Comparison of ENCODE assay signal across 15 cellular contexts in the genomic region with DNA sequence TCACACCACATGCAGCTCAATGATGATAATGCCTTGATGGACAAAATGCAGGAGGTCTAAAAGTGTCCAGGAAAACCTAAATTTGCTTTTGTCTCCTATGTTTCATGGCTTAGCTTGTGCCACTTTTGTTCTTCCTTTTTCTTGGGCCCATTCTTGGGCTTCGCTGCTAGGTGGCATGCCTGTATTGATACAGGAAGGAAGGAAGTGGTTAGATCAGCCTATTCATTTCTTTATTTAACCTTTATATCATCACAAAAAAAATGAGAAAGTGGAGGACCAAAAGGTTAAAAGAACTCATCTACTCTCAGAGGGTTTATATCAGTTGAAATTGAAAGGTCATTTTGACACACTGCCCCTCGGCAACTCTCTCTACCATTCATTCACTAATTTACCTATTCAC.
DNase-seq lines count a peak whose midpoint lies in the region; ATAC-seq, FAIRE-seq and TF ChIP-seq lines count a peak whose summit lies in the region.
"Had no signal": no experiment of that assay in that cellular context is flagged by ENCODE, and none has a peak within 500 bp of the region (broad histone marks: within the 10 kb centered on the region; RNA-seq: fewer than 3 reads in every experiment).

No MANE protein-coding gene starts in this region.

- H3K4me3 Mint-ChIP-seq in T-helper 2 cell treated with Interferon-gamma antibody and Interleukin-4, amounts not matched to agents 5 μg/mL and 100 μg/mL, for 36 hours = peak overlapping the region; percentile 60
- peak overlapping the region; percentile 36 to 76 (median 62) for H3K4me3 Mint-ChIP-seq in immature natural killer cell
- H3K4me3 Mint-ChIP-seq: T-helper 1 cell treated with Interleukin-12 subunit alpha and Interleukin-12 subunit beta and Interleukin-4 antibody, amounts not matched to agents 30 μg/mL and 1 μg/mL, for 36 hours had no signal

- no peak for TF ChIP-seq EP300 in gastroesophageal sphincter (IDR thresholded peaks at IDR 0.05)

- H3K27ac ChIP-seq in neuronal stem cell (replicated peaks; ENCODE audit: low read length) (no peak overlapping the region), gastroesophageal sphincter (no peak overlapping the region)
- H3K27ac ChIP-seq: lower lobe of right lung had no signal

- H4K8ac ChIP-seq in neuronal stem cell (ENCODE audit: low read depth, low read length) = no peak overlapping the region

- no peak for DNase-seq in activated CD4-positive, CD25-positive, alpha-beta regulatory T cell (lab: John Stamatoyannopoulos, UW)
- no peak for DNase-seq in GM12891 (ENCODE audit: insufficient read length, low spot score)
- no peak for DNase-seq in T-helper 2 cell treated with Interferon-gamma antibody and Interleukin-4, amounts not matched to agents 5 μg/mL and 100 μg/mL, for 36 hours (ENCODE audit: low spot score)
- DNase-seq in immature natural killer cell = peak in 1 of 3 donors; percentile 27
- DNase-seq in neuronal stem cell (ENCODE audit: low spot score) = no peak
- DNase-seq in RPMI8226 = no peak
- DNase-seq: effector CD4-positive, alpha-beta T cell; H7; lower lobe of right lung; NCI-H187; NCI-H510A treated with DMSO at 0.1 percent for 48 hours; occipital lobe had no signal

- H3K27me3 Mint-ChIP-seq in T-helper 2 cell treated with Interferon-gamma antibody and Interleukin-4, amounts not matched to agents 5 μg/mL and 100 μg/mL, for 36 hours (ENCODE audit: low read depth) = peaks cover 3% of the 10 kb centered on the region
- peaks cover 2 to 7% (median 6%) of the 10 kb centered on the region in 3 donors for H3K27me3 Mint-ChIP-seq in immature natural killer cell (ENCODE audit: low read depth in 3 of 3)

- no peak overlapping the region for H2BK15ac ChIP-seq in neuronal stem cell (ENCODE audit: low read length)

- no peak overlapping the region for H3K27ac Mint-ChIP-seq in T-helper 2 cell treated with Interferon-gamma antibody and Interleukin-4, amounts not matched to agents 5 μg/mL and 100 μg/mL, for 36 hours
- H3K27ac Mint-ChIP-seq in immature natural killer cell = peak overlapping the region; percentile 58 to 84 (median 68)
- H3K27ac Mint-ChIP-seq: T-helper 1 cell treated with Interleukin-12 subunit alpha and Interleukin-12 subunit beta and Interleukin-4 antibody, amounts not matched to agents 30 μg/mL and 1 μg/mL, for 36 hours had no signal

- no peak overlapping the region for H3K4me3 ChIP-seq in neuronal stem cell (ENCODE audit: low read length in 2 of 2)
- no peak overlapping the region for H3K4me3 ChIP-seq in gastroesophageal sphincter
- H3K4me3 ChIP-seq: lower lobe of right lung had no signal

- no peak overlapping the region for H2AFZ ChIP-seq in neuronal stem cell (ENCODE audit: low read length)

- no CpG with 5 or more reads among the region's 2 CpGs for WGBS in neuronal stem cell (ENCODE audit: extremely low coverage in 2 of 2, insufficient read length in 2 of 2, insufficient replicate concordance in 1 of 2), 2 donors
- 80 to 86% methylated on average over 2 of the region's 2 CpGs for WGBS in gastroesophageal sphincter (ENCODE audit: low coverage in 1 of 2), 2 donors

- H3K4me1 ChIP-seq in neuronal stem cell (ENCODE audit: control insufficient read depth in 2 of 2, insufficient read depth in 1 of 2, low read depth in 1 of 2, low read length in 2 of 2) = peaks cover 3 to 12% of the 10 kb centered on the region in 2 donors
- peaks cover 0 to 9% (median 0%) of the 10 kb centered on the region in 3 donors for H3K4me1 ChIP-seq in gastroesophageal sphincter

- peaks cover 32% of the 10 kb centered on the region for H3K4me1 Mint-ChIP-seq in T-helper 2 cell treated with Interferon-gamma antibody and Interleukin-4, amounts not matched to agents 5 μg/mL and 100 μg/mL, for 36 hours (ENCODE audit: low read depth)
- peaks cover 56 to 58% of the 10 kb centered on the region in 2 donors for H3K4me1 Mint-ChIP-seq in immature natural killer cell

- no peak overlapping the region for H3K18ac ChIP-seq in neuronal stem cell (ENCODE audit: low read length)

- no peak overlapping the region for H2BK5ac ChIP-seq in neuronal stem cell (ENCODE audit: low read length)

- H2BK12ac ChIP-seq in neuronal stem cell (ENCODE audit: low read length) = no peak overlapping the region

- no peaks in the 10 kb centered on the region for H3K36me3 ChIP-seq in neuronal stem cell (replicated peaks in 1 of 2; ENCODE audit: control insufficient read depth in 2 of 2, insufficient read depth in 2 of 2, low read length in 2 of 2)
- no peaks in the 10 kb centered on the region for H3K36me3 ChIP-seq in gastroesophageal sphincter
- H3K36me3 ChIP-seq: lower lobe of right lung had no signal

- H2AK5ac ChIP-seq in neuronal stem cell (ENCODE audit: low read depth, low read length) = no peak overlapping the region

- no peaks in the 10 kb centered on the region for H3K9me3 ChIP-seq in neuronal stem cell (replicated peaks in 1 of 2; ENCODE audit: control insufficient read depth in 2 of 2, insufficient read depth in 1 of 2, low read depth in 1 of 2, low read length in 2 of 2)
- no peaks in the 10 kb centered on the region for H3K9me3 ChIP-seq in gastroesophageal sphincter
- H3K9me3 ChIP-seq: lower lobe of right lung had no signal

- no peaks in the 10 kb centered on the region for H3K9me3 Mint-ChIP-seq in T-helper 2 cell treated with Interferon-gamma antibody and Interleukin-4, amounts not matched to agents 5 μg/mL and 100 μg/mL, for 36 hours
- H3K9me3 Mint-ChIP-seq in immature natural killer cell = peaks cover 0 to 2% (median 0%) of the 10 kb centered on the region in 6 donors
- H3K9me3 Mint-ChIP-seq: T-helper 1 cell treated with Interleukin-12 subunit alpha and Interleukin-12 subunit beta and Interleukin-4 antibody, amounts not matched to agents 30 μg/mL and 1 μg/mL, for 36 hours had no signal

- no peak for TF ChIP-seq POLR2A in GM12891 (IDR thresholded peaks at IDR 0.05; ENCODE audit: low read depth, low read length)
- no peak for TF ChIP-seq POLR2A in gastroesophageal sphincter (IDR thresholded peaks at IDR 0.05)

- no peak overlapping the region for H3K4me2 ChIP-seq in neuronal stem cell (ENCODE audit: insufficient read depth, low read length, poor library complexity, severe bottlenecking)

- H3K9ac ChIP-seq in neuronal stem cell (ENCODE audit: low read depth, low read length, poor library complexity) = no peak overlapping the region

- H3K36me3 Mint-ChIP-seq in T-helper 2 cell treated with Interferon-gamma antibody and Interleukin-4, amounts not matched to agents 5 μg/mL and 100 μg/mL, for 36 hours (ENCODE audit: low read depth) = peaks cover 19% of the 10 kb centered on the region
- H3K36me3 Mint-ChIP-seq in immature natural killer cell = peaks cover 4 to 30% (median 17%) of the 10 kb centered on the region in 3 donors

- ATAC-seq in activated CD4-positive, CD25-positive, alpha-beta regulatory T cell treated with anti-CD3 and anti-CD28 coated beads, Interleukin-2, amount 50 U/mL, for 24 hours = peak; percentile 75 to 80
- ATAC-seq in gastroesophageal sphincter = no peak
- ATAC-seq: lower lobe of right lung had no signal

- no peak overlapping the region for H4K91ac ChIP-seq in neuronal stem cell (ENCODE audit: low read depth, low read length, poor library complexity)

- no peak for FAIRE-seq in GM12891 (lab: Jason Lieb, UNC)

- H3K23ac ChIP-seq in neuronal stem cell (ENCODE audit: low read depth, low read length, poor library complexity) = no peak overlapping the region

- H3K4ac ChIP-seq in neuronal stem cell (ENCODE audit: low read length) = no peak overlapping the region

- no peaks in the 10 kb centered on the region for H3K79me1 ChIP-seq in neuronal stem cell (ENCODE audit: low read depth, low read length)

- no peak overlapping the region for H2BK120ac ChIP-seq in neuronal stem cell (ENCODE audit: low read depth, low read length)

- H3K27me3 ChIP-seq in neuronal stem cell (ENCODE audit: control insufficient read depth in 3 of 3, insufficient read depth in 3 of 3, low read depth in 1 of 3, low read length in 3 of 3) (no peaks in the 10 kb centered on the region), gastroesophageal sphincter (no peaks in the 10 kb centered on the region)

- TF ChIP-seq CTCF in gastroesophageal sphincter (IDR thresholded peaks at IDR 0.05) = no peak

- H3K14ac ChIP-seq in neuronal stem cell (ENCODE audit: low read length) = no peak overlapping the region

TF ChIP-seq in GM12891, 5 proteins besides CTCF, POLR2A, EP300 and RAD21:
- TF ChIP-seq POLR2AphosphoS5 (IDR thresholded peaks at IDR 0.05; ENCODE audit: low read depth, low read length) (no peak), PAX5 (IDR thresholded peaks at IDR 0.05; ENCODE audit: insufficient read depth, low read length, severe bottlenecking) (no peak), TAF1 (IDR thresholded peaks at IDR 0.05; ENCODE audit: low read depth, low read length) (no peak), SPI1 (IDR thresholded peaks at IDR 0.05; ENCODE audit: low read depth, low read length) (0 out of 2 replicates have a peak, but pooled peaks have one; percentile 7), POU2F2 (IDR thresholded peaks at IDR 0.05; ENCODE audit: low read depth, low read length) (no peak)
